In the genomic region with DNA sequence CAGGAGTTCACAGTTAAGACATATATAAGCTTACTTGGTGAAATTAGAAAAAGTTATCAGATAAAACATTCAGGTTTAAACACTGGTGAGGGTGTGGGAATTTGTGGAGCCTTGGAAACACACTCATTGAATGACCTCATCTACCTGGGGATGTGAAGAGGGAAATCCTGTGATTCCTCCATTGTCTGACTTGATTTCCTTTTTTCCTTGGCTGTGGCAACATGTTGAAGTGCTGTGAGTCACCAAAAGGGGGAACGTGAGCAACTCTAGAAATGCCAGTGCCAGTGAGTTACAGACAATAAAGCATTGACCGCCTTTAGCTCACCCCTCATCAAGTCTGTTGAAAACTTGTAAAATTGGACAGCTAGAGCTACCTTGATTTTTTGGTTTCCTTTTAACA, we compare ENCODE assay signal across 8 cellular contexts. TPM values are rescaled to one million over a fixed set of nuclear protein-coding genes. Genes with fewer than 3 reads are reported as not detected.
A peak's percentile ranks its signal among the peaks of the same experiment; 100 is the strongest.
DNase-seq lines count a peak whose midpoint lies in the region; TF ChIP-seq lines count a peak whose summit lies in the region.

No MANE protein-coding gene starts in this region.

- no peak overlapping the region for H3K27ac Mint-ChIP-seq in progenitor cell of endocrine pancreas

- H3K9me3 Mint-ChIP-seq in progenitor cell of endocrine pancreas (ENCODE audit: low read depth) = peaks cover 2% of the 10 kb centered on the region

- H3K4me3 ChIP-seq in choroid plexus epithelial cell (ENCODE audit: low read depth, low read length) = no peak overlapping the region

- H3K4me3 Mint-ChIP-seq in progenitor cell of endocrine pancreas (ENCODE audit: low read depth) = peak overlapping the region; percentile 77

- no peaks in the 10 kb centered on the region for H3K27me3 Mint-ChIP-seq in progenitor cell of endocrine pancreas

- DNase-seq in SIG-M5 treated with dmso at 0.1 percent for 504 hours (lab: John Stamatoyannopoulos, UW; ENCODE audit: unreplicated experiment) (peak; percentile 40), SIG-M5 (lab: John Stamatoyannopoulos, UW) (no peak), NCI-H69 (lab: John Stamatoyannopoulos, UW) (peak; percentile 34), choroid plexus epithelial cell (ENCODE audit: low read depth) (peak; percentile 50), progenitor cell of endocrine pancreas (ENCODE audit: low spot score, unreplicated experiment) (no peak), NCI-H524 (lab: John Stamatoyannopoulos, UW) (no peak), NCI-H128 (lab: John Stamatoyannopoulos, UW; ENCODE audit: unreplicated experiment) (no peak), hepatic stellate cell (ENCODE audit: low spot score) (no peak)

- peak; percentile 37 for TF ChIP-seq CTCF in choroid plexus epithelial cell (conservative IDR thresholded peaks at IDR 0.05; ENCODE audit: low read depth, low read length)
- peak; percentile 32 for TF ChIP-seq CTCF in progenitor cell of endocrine pancreas (IDR thresholded peaks at IDR 0.05; ENCODE audit: unreplicated experiment)

- H3K4me1 Mint-ChIP-seq in progenitor cell of endocrine pancreas (ENCODE audit: low read depth) = peaks cover 10% of the 10 kb centered on the region

- H3K36me3 Mint-ChIP-seq in progenitor cell of endocrine pancreas (ENCODE audit: insufficient read depth) = peaks cover 8% of the 10 kb centered on the region

RNA-seq across cellular contexts. Expression of gene HMOX2, which starts 1.8 kb away (rescaled TPM):
- 28.5 and 30.1 TPM in 2 replicates for total RNA-seq in progenitor cell of endocrine pancreas

RNA-seq across cellular contexts. Expression of gene NMRAL1, which starts 3.5 kb away (rescaled TPM):
- 47.1 and 48.7 TPM in 2 replicates for total RNA-seq in progenitor cell of endocrine pancreas

RNA-seq across cellular contexts. Expression of gene DNAJA3, which starts 52.3 kb away (rescaled TPM):
- total RNA-seq in progenitor cell of endocrine pancreas = 38.8 and 42.3 TPM in 2 replicates

Comparison
In these comparisons a context has a peak if more than half of its experiments do, and no peak if none do; other contexts are left out.
1. DNase-seq: peak in SIG-M5 treated with dmso at 0.1 percent for 504 hours (single experiment), NCI-H69 (single experiment) and choroid plexus epithelial cell (single experiment); none in SIG-M5 (single experiment), progenitor cell of endocrine pancreas (single experiment), NCI-H524 (0 of 2), NCI-H128 (single experiment) and hepatic stellate cell (single experiment).